ENCODE assay signal across 18 cellular contexts in genomic region chr12:117027251-117028086, GRCh38.
"Had no signal": no experiment of that assay in that cellular context is flagged by ENCODE, and none has a peak within 500 bp of the region (broad histone marks: within the 10 kb centered on the region; RNA-seq: fewer than 3 reads in every experiment).

No MANE protein-coding gene starts in this region.

- ATAC-seq: activated CD4-positive, alpha-beta T cell treated with anti-CD3 and anti-CD28 coated beads for 36 hours; activated T-cell treated with anti-CD3 and anti-CD28 coated beads, Interleukin-2, amount 50 U/mL, for 72 hours; left ventricle myocardium superior; natural killer cell; T-cell had no signal

- FAIRE-seq: keratinocyte had no signal

- H3K4me2 ChIP-seq: smooth muscle cell had no signal

- H3K27ac ChIP-seq: SK-N-MC, WERI-Rb-1 had no signal

- H3K4me3 Mint-ChIP-seq: activated CD4-positive, alpha-beta memory T cell treated with anti-CD3 and anti-CD28 coated beads for 36 hours; activated CD4-positive, alpha-beta T cell treated with anti-CD3 and anti-CD28 coated beads for 36 hours; activated T-cell treated with anti-CD3 and anti-CD28 coated beads, Interleukin-2, amount 50 U/mL, for 72 hours; natural killer cell; T-cell had no signal

- DNase-seq: activated CD4-positive, alpha-beta memory T cell treated with anti-CD3 and anti-CD28 coated beads for 36 hours; activated CD4-positive, alpha-beta T cell treated with anti-CD3 and anti-CD28 coated beads for 36 hours; activated naive CD4-positive, alpha-beta T cell treated with Interleukin-2 at 50 U/mL for 16 hours; activated T-cell treated with anti-CD3 and anti-CD28 coated beads, Interleukin-2, amount 50 U/mL, for 72 hours; central memory CD4-positive, alpha-beta T cell; cortex of kidney; effector CD4-positive, alpha-beta T cell; foreskin fibroblast; hippocampal formation; left ventricle myocardium superior; mesenchymal stem cell; natural killer cell; nucleus accumbens; T-cell; WERI-Rb-1 had no signal

- H3K27me3 Mint-ChIP-seq: activated CD4-positive, alpha-beta memory T cell treated with anti-CD3 and anti-CD28 coated beads for 36 hours; activated CD4-positive, alpha-beta T cell treated with anti-CD3 and anti-CD28 coated beads for 36 hours; T-cell had no signal

- H3K4me3 ChIP-seq: SK-N-MC, smooth muscle cell had no signal

- H3K27ac Mint-ChIP-seq: activated CD4-positive, alpha-beta T cell treated with anti-CD3 and anti-CD28 coated beads for 36 hours; natural killer cell; T-cell had no signal

- H3K9me3 Mint-ChIP-seq: activated CD4-positive, alpha-beta memory T cell treated with anti-CD3 and anti-CD28 coated beads for 36 hours; activated T-cell treated with anti-CD3 and anti-CD28 coated beads, Interleukin-2, amount 50 U/mL, for 72 hours; natural killer cell; T-cell had no signal
